ENCODE assay signal across 19 cellular contexts in genomic region chr3:43760951-43761350, GRCh38.
DNase-seq lines count a peak whose midpoint lies in the region; ATAC-seq and TF ChIP-seq lines count a peak whose summit lies in the region.
"Had no signal": no experiment of that assay in that cellular context is flagged by ENCODE, and none has a peak within 500 bp of the region (broad histone marks: within the 10 kb centered on the region; RNA-seq: fewer than 3 reads in every experiment).

No MANE protein-coding gene starts in this region.

- peaks cover 4% of the 10 kb centered on the region; the same call in 1 of the 2 replicates for H3K36me3 Mint-ChIP-seq in HFFc6 (ENCODE audit: low read depth)
- H3K36me3 Mint-ChIP-seq in T-helper 17 cell (ENCODE audit: low read depth): peaks cover 3% of the 10 kb centered on the region
- no peaks in the 10 kb centered on the region for H3K36me3 Mint-ChIP-seq in activated T-cell treated with anti-CD3 and anti-CD28 coated beads, Interleukin-2, amount 50 U/mL, for 72 hours (ENCODE audit: insufficient read depth in 2 of 2)
- H3K36me3 Mint-ChIP-seq: CD8-positive, alpha-beta T cell had no signal

- H3K36me3 ChIP-seq in SK-N-MC (ENCODE audit: insufficient read depth, low read length): no peaks in the 10 kb centered on the region
- H3K36me3 ChIP-seq in colonic mucosa: no peaks in the 10 kb centered on the region
- H3K36me3 ChIP-seq: BLaER1 had no signal

- H3K9me3 Mint-ChIP-seq in HFFc6: no peaks in the 10 kb centered on the region
- H3K9me3 Mint-ChIP-seq in activated T-cell treated with anti-CD3 and anti-CD28 coated beads, Interleukin-2, amount 50 U/mL, for 72 hours: no peaks in the 10 kb centered on the region
- H3K9me3 Mint-ChIP-seq: CD4-positive, CD25-positive, alpha-beta regulatory T cell; CD8-positive, alpha-beta T cell had no signal

- H3K4me3 Mint-ChIP-seq in HFFc6: no peak overlapping the region
- H3K4me3 Mint-ChIP-seq in T-helper 17 cell: no peak overlapping the region
- no peak overlapping the region for H3K4me3 Mint-ChIP-seq in activated T-cell treated with anti-CD3 and anti-CD28 coated beads, Interleukin-2, amount 50 U/mL, for 72 hours
- H3K4me3 Mint-ChIP-seq: B cell; CD4-positive, CD25-positive, alpha-beta regulatory T cell; CD8-positive, alpha-beta T cell had no signal

- DNase-seq in HFFc6 (no peak), SK-N-MC (ENCODE audit: low read depth, low spot score) (no peak), T-helper 17 cell (no peak), sciatic nerve (ENCODE audit: low spot score) (peak; percentile 2), NCI-H146 treated with DMSO at 0.1 percent for 48 hours (lab: John Stamatoyannopoulos, UW; ENCODE audit: unreplicated experiment) (no peak), colonic mucosa (no peak)
- DNase-seq in activated T-cell treated with anti-CD3 and anti-CD28 coated beads, Interleukin-2, amount 50 U/mL, for 72 hours: no peak
- DNase-seq: Caco-2; CD4-positive, CD25-positive, alpha-beta regulatory T cell; CD8-positive, alpha-beta T cell; DMS153; DND-41; GM23248; H7; HCEC 1CT had no signal

- peaks cover 77% of the 10 kb centered on the region for H3K4me1 Mint-ChIP-seq in HFFc6 (ENCODE audit: low read depth)
- H3K4me1 Mint-ChIP-seq in T-helper 17 cell: peaks cover 25% of the 10 kb centered on the region
- H3K4me1 Mint-ChIP-seq in activated T-cell treated with anti-CD3 and anti-CD28 coated beads, Interleukin-2, amount 50 U/mL, for 72 hours (ENCODE audit: low read depth): peaks cover 29% of the 10 kb centered on the region
- H3K4me1 Mint-ChIP-seq: B cell had no signal

- intact Hi-C loops in sciatic nerve (cut with DNase I) (no loop called here), colonic mucosa (cut with DNase I) (loop anchor here (10.0 kb wide), 1 partner anchor 216 kb away; no protein-coding TSS in a partner anchor)

- H3K27ac Mint-ChIP-seq in HFFc6 (peak overlapping the region; percentile 26), T-helper 17 cell (peak overlapping the region; percentile 11)
- no peak overlapping the region for H3K27ac Mint-ChIP-seq in activated T-cell treated with anti-CD3 and anti-CD28 coated beads, Interleukin-2, amount 50 U/mL, for 72 hours
- H3K27ac Mint-ChIP-seq: B cell; CD4-positive, CD25-positive, alpha-beta regulatory T cell; CD8-positive, alpha-beta T cell had no signal

- ATAC-seq in T-helper 17 cell (no peak), sciatic nerve (no peak)
- ATAC-seq in activated T-cell treated with anti-CD3 and anti-CD28 coated beads, Interleukin-2, amount 50 U/mL, for 72 hours (replicated peaks in 1 of 2): no peak
- ATAC-seq: CD8-positive, alpha-beta T cell had no signal

- H3K9me3 ChIP-seq in SK-N-MC (ENCODE audit: low read depth, low read length) (no peaks in the 10 kb centered on the region), T-helper 17 cell (ENCODE audit: control insufficient read depth, low read length, poor library complexity, severe bottlenecking) (no peaks in the 10 kb centered on the region), colonic mucosa (no peaks in the 10 kb centered on the region)
- H3K9me3 ChIP-seq: BLaER1, Caco-2 had no signal

- H3K27me3 Mint-ChIP-seq in HFFc6 (ENCODE audit: insufficient read depth) (peaks cover 1% of the 10 kb centered on the region), T-helper 17 cell (peaks cover 6% of the 10 kb centered on the region)
- H3K27me3 Mint-ChIP-seq in activated T-cell treated with anti-CD3 and anti-CD28 coated beads, Interleukin-2, amount 50 U/mL, for 72 hours (ENCODE audit: low read depth): no peaks in the 10 kb centered on the region
- H3K27me3 Mint-ChIP-seq: CD4-positive, CD25-positive, alpha-beta regulatory T cell had no signal

- H3K27ac ChIP-seq in SK-N-MC (peak overlapping the region; percentile 91), colonic mucosa (no peak overlapping the region)
- H3K27ac ChIP-seq: 22Rv1, BLaER1, C4-2B had no signal

- no peaks in the 10 kb centered on the region for H3K27me3 ChIP-seq in colonic mucosa
- H3K27me3 ChIP-seq: BLaER1 had no signal

- H3K4me3 ChIP-seq in SK-N-MC (peak overlapping the region; percentile 38; the same call in 1 of the 2 replicates), colonic mucosa (no peak overlapping the region)
- H3K4me3 ChIP-seq: BLaER1, GM23248 had no signal

- H3K4me1 ChIP-seq in colonic mucosa: no peaks in the 10 kb centered on the region

- TF ChIP-seq CTCF in HFFc6 (IDR thresholded peaks at IDR 0.05) (no peak), colonic mucosa (IDR thresholded peaks at IDR 0.05) (no peak)

- H3K9ac ChIP-seq in SK-N-MC (ENCODE audit: insufficient read length) (no peak overlapping the region), colonic mucosa (ENCODE audit: low read depth in 2 of 2, low read length in 2 of 2) (no peak overlapping the region)
- H3K9ac ChIP-seq: BLaER1, GM23248 had no signal
